9 cellular contexts compared by ENCODE assay signal in genomic region chr16:87393680-87394055, GRCh38. TPM values are rescaled to one million over a fixed set of nuclear protein-coding genes. Genes with fewer than 3 reads are reported as not detected.
DNase-seq lines count a peak whose midpoint lies in the region; ATAC-seq and TF ChIP-seq lines count a peak whose summit lies in the region.
"Had no signal": no experiment of that assay in that cellular context is flagged by ENCODE, and none has a peak within 500 bp of the region (broad histone marks: within the 10 kb centered on the region; RNA-seq: fewer than 3 reads in every experiment).

No MANE protein-coding gene starts in this region.

- H3K9me2 ChIP-seq in GM23338 (ENCODE audit: insufficient read depth): no peaks in the 10 kb centered on the region

- peaks cover 56% of the 10 kb centered on the region for H3K79me2 ChIP-seq in GM23338 (replicated peaks; ENCODE audit: insufficient read depth)

- peaks cover 5% of the 10 kb centered on the region for H3K36me3 Mint-ChIP-seq in GM23338 (ENCODE audit: low read depth)
- peaks cover 26% of the 10 kb centered on the region for H3K36me3 Mint-ChIP-seq in activated B cell treated with CpG ODN at 0.5 μM for 24 hours (ENCODE audit: low read depth)

- H3K4me1 ChIP-seq in GM23338 (ENCODE audit: insufficient read depth) (peaks cover 12% of the 10 kb centered on the region), sigmoid colon (peaks cover 0 to 43% (median 32%) of the 10 kb centered on the region in 4 donors)

- H3K27me3 Mint-ChIP-seq in GM23338 (ENCODE audit: insufficient read depth, low read depth, poor library complexity) (peaks cover 9% of the 10 kb centered on the region), activated B cell treated with CpG ODN at 0.5 μM for 24 hours (no peaks in the 10 kb centered on the region)

- 85 to 93% methylated on average over 6 of the region's 6 CpGs for WGBS in sigmoid colon, 2 donors

- H3K27ac Mint-ChIP-seq in GM23338: no peak overlapping the region
- H3K27ac Mint-ChIP-seq in activated B cell treated with CpG ODN at 0.5 μM for 24 hours: peak overlapping the region; percentile 86

- no peak for TF ChIP-seq POLR2A in sigmoid colon (IDR thresholded peaks at IDR 0.05)

- peaks cover 44% of the 10 kb centered on the region for H4K20me1 ChIP-seq in GM23338 (replicated peaks; ENCODE audit: insufficient read depth)

- peak overlapping the region; percentile 88 for H3K4me3 Mint-ChIP-seq in GM23338
- H3K4me3 Mint-ChIP-seq in activated B cell treated with CpG ODN at 0.5 μM for 24 hours: peak overlapping the region; percentile 92

- H3K27me3 ChIP-seq in GM23338 (ENCODE audit: insufficient read depth) (no peaks in the 10 kb centered on the region), sigmoid colon (no peaks in the 10 kb centered on the region)

- TF ChIP-seq CTCF in GM23338 (conservative IDR thresholded peaks at IDR 0.05; ENCODE audit: low read depth in 2 of 2) (no peak), activated B cell treated with CpG ODN at 0.5 μM for 24 hours (IDR thresholded peaks at IDR 0.05) (no peak), fibroblast of villous mesenchyme (IDR thresholded peaks at IDR 0.05; ENCODE audit: insufficient read depth, low read depth, low read length) (no peak), sigmoid colon (IDR thresholded peaks at IDR 0.05) (no peak)

- intact Hi-C loops in activated B cell treated with CpG ODN at 0.5 μM for 24 hours (cut with micrococcal nuclease) (loop anchor here (1.0 to 5.0 kb wide), 6 partner anchors 69 to 831 kb away; partner anchors contain the start of genes BANP, C16orf95 and KLHDC4), sigmoid colon (cut with DNase I) (loop anchor here (2.0 to 5.0 kb wide), 3 partner anchors 69 to 99 kb away; partner anchors contain the start of genes C16orf95 and ZCCHC14)

- H3K4me3 ChIP-seq in GM23338: peak overlapping the region; percentile 79
- peak overlapping the region; percentile 82 for H3K4me3 ChIP-seq in fibroblast of villous mesenchyme (ENCODE audit: low read depth, low read length)
- peak overlapping the region; percentile 53 to 95 (median 80) for H3K4me3 ChIP-seq in sigmoid colon

- H2AFZ ChIP-seq in GM23338: no peak overlapping the region

- H3K36me3 ChIP-seq in GM23338 (ENCODE audit: insufficient read depth) (0 out of 2 replicates have a peak, but pooled peaks cover 3% of the 10 kb centered on the region), sigmoid colon (peaks cover 0 to 2% (median under 1%) of the 10 kb centered on the region in 4 donors)

- POLR2A ChIA-PET in activated B cell treated with CpG ODN at 0.5 μM for 24 hours (lab: Charles Lee): interaction anchor here (1.6 to 4.3 kb wide), 2 partner anchors 10 to 76 kb away, joined by 5 to 48 read pairs; partner anchors contain the start of genes C16orf95 and FBXO31

- H3K9me3 ChIP-seq in sigmoid colon: no peaks in the 10 kb centered on the region

- DNase-seq in GM23338 (ENCODE audit: low spot score): no peak
- DNase-seq in activated B cell treated with CpG ODN at 0.5 μM for 24 hours: no peak
- no peak for DNase-seq in fibroblast of villous mesenchyme (ENCODE audit: low read depth)
- DNase-seq in sigmoid colon: peak; percentile 43
- DNase-seq in NOMO-1 treated with DMSO at 0.1 percent for 48 hours (lab: John Stamatoyannopoulos, UW; ENCODE audit: unreplicated experiment): no peak
- DNase-seq in stimulated activated CD4-positive, alpha-beta T cell treated with anti-CD3 and anti-CD28 coated beads, Interleukin-4, amount 100 ng/mL, for 1 hour: no peak
- no peak for DNase-seq in anterior cingulate cortex (lab: John Stamatoyannopoulos, UW)
- DNase-seq: NCI-H1694 had no signal

- CTCF ChIA-PET in activated B cell treated with CpG ODN at 0.5 μM for 24 hours (lab: Charles Lee): interaction anchor here (0.9 to 2.8 kb wide), 10 partner anchors 8 to 372 kb away, joined by 3 to 21 read pairs (median 3); partner anchors contain the start of genes C16orf95, FBXO31 and KLHDC4

- 0 out of 2 replicates have a peak, but pooled peaks cover 10% of the 10 kb centered on the region for H3F3A ChIP-seq in GM23338 (replicated peaks; ENCODE audit: low read depth)

- H3K4me1 Mint-ChIP-seq in GM23338: peaks cover 19% of the 10 kb centered on the region
- peaks cover 44% of the 10 kb centered on the region for H3K4me1 Mint-ChIP-seq in activated B cell treated with CpG ODN at 0.5 μM for 24 hours

- TF ChIP-seq EP300 in sigmoid colon (IDR thresholded peaks at IDR 0.05): no peak

- no peaks in the 10 kb centered on the region; the same call in 2 of the 3 replicates for H3K9me3 Mint-ChIP-seq in GM23338
- no peaks in the 10 kb centered on the region for H3K9me3 Mint-ChIP-seq in activated B cell treated with CpG ODN at 0.5 μM for 24 hours

- H3K27ac ChIP-seq in GM23338 (ENCODE audit: low read depth) (no peak overlapping the region), sigmoid colon (peak overlapping the region; percentile 97 to 100 (median 99))

- no peak for ATAC-seq in GM23338
- ATAC-seq in activated B cell treated with CpG ODN at 0.5 μM for 24 hours (ENCODE audit: low read depth): no peak
- no peak for ATAC-seq in HG02763 (IDR thresholded peaks at IDR 0.05; ENCODE audit: unreplicated experiment)

- H3K4me2 ChIP-seq in GM23338: peak overlapping the region; percentile 94

TF ChIP-seq in GM23338, 12 proteins besides CTCF, POLR2A, EP300 and RAD21:
- TF ChIP-seq STAT1 (IDR thresholded peaks at IDR 0.05; ENCODE audit: unreplicated experiment) (no peak), NANOG (IDR thresholded peaks at IDR 0.05; ENCODE audit: borderline replicate concordance) (no peak), ZNF114 (CRISPR knock-in tag; IDR thresholded peaks at IDR 0.05) (no peak), JUNB (IDR thresholded peaks at IDR 0.05; ENCODE audit: unreplicated experiment) (no peak), CREB1 (CRISPR knock-in tag; IDR thresholded peaks at IDR 0.05; ENCODE audit: low read depth) (no peak)

RNA-seq across cellular contexts. Expression of gene MAP1LC3B, which starts 1.5 kb away (rescaled TPM):
- 35.9 and 42.6 TPM in 2 replicates for total RNA-seq in GM23338 (2014; rRNA removed; shearing (Covaris generic))
- polyA plus RNA-seq in GM23338 (2016; fragmentation: Nextera tagmentation; extraction: Ambion mirVana): 75.0 and 80.2 TPM in 2 replicates
- total RNA-seq in activated B cell treated with CpG ODN at 0.5 μM for 24 hours: 52.9 and 53.9 TPM in 2 replicates
- total RNA-seq in fibroblast of villous mesenchyme: 25.1 and 36.3 TPM in 2 replicates
- total RNA-seq in sigmoid colon: 10 to 100 TPM; 50.0 to 62.6 (median 62.2) TPM
- polyA plus RNA-seq in sigmoid colon: 100 to 1,000 TPM in 1 of 3 donors, 10 to 100 TPM in 2; 48.0 to 137 (median 76.3) TPM

RNA-seq across cellular contexts. Expression of gene FBXO31, which starts 10.1 kb away (rescaled TPM):
- total RNA-seq in GM23338 (2014; rRNA removed; shearing (Covaris generic)): 11.3 and 23.8 TPM in 2 replicates
- 4.5 and 7.0 TPM in 2 replicates for polyA plus RNA-seq in GM23338 (2016; fragmentation: Nextera tagmentation; extraction: Ambion mirVana)
- 26.0 and 27.1 TPM in 2 replicates for total RNA-seq in activated B cell treated with CpG ODN at 0.5 μM for 24 hours
- 25.9 and 26.7 TPM in 2 replicates for total RNA-seq in fibroblast of villous mesenchyme
- 100 to 1,000 TPM in 2 of 4 donors, 10 to 100 TPM in 2; 86.7 to 120 (median 98.4) TPM for total RNA-seq in sigmoid colon
- polyA plus RNA-seq in sigmoid colon: 10 to 100 TPM; 15.0 to 40.0 (median 16.2) TPM
